In the genomic region with DNA sequence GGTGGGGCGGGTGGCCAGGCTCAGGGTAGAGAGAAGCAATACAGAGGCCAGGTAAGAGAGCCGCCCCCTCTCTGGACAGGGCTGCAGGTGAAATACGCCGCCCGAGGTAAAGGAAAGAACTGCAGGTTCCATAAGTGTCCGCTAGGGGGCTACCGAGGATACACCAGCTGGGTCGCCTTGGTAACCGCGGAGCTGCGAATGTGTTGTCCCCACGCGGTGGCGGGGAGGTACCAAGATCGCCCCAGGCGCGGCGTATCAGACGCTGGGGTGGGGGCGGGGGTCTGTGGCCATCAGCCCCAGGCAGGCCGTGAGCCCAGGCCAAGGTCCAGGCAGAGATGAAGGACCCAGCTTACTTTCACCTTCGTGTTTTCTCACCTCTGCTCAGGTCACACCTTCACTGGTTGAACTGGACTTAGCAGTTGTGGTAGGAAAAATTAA, we compare ENCODE assay signal across 1 cellular context.
TF ChIP-seq lines count a peak whose summit lies in the region.

No MANE protein-coding gene starts in this region.

TF ChIP-seq in HepG2, 621 proteins besides CTCF, POLR2A, EP300 and RAD21 (continued from another document and continues in another):
- TF ChIP-seq ZBTB4 (CRISPR knock-in tag; IDR thresholded peaks at IDR 0.05; ENCODE audit: borderline replicate concordance): 0 out of 2 replicates have a peak, but pooled peaks have one; percentile 46
- peak; percentile 63 for TF ChIP-seq YEATS4 (CRISPR knock-in tag; IDR thresholded peaks at IDR 0.05; ENCODE audit: borderline replicate concordance)
- TF ChIP-seq ZNF296 (CRISPR knock-in tag; conservative IDR thresholded peaks at IDR 0.05): no peak
- TF ChIP-seq ZNF207 (IDR thresholded peaks at IDR 0.05; ENCODE audit: borderline replicate concordance): no peak
- TF ChIP-seq POLR2G (IDR thresholded peaks at IDR 0.05; ENCODE audit: low read depth, low read length): no peak
- peak; percentile 65; the same call in 1 of the 2 replicates for TF ChIP-seq FOXO1 (CRISPR knock-in tag; IDR thresholded peaks at IDR 0.05)
- TF ChIP-seq ZNF792 (CRISPR knock-in tag; IDR thresholded peaks at IDR 0.05): peak; percentile 62; the same call in 1 of the 2 replicates
- 0 out of 2 replicates have a peak, but pooled peaks have one; percentile 61 for TF ChIP-seq AFF4 (CRISPR knock-in tag; IDR thresholded peaks at IDR 0.05)
- no peak for TF ChIP-seq E2F5 (CRISPR knock-in tag; conservative IDR thresholded peaks at IDR 0.05)
- TF ChIP-seq KAT2B (IDR thresholded peaks at IDR 0.05; ENCODE audit: borderline replicate concordance, low read depth, low read length): no peak
- TF ChIP-seq DMAP1 (CRISPR knock-in tag; IDR thresholded peaks at IDR 0.05): 0 out of 2 replicates have a peak, but pooled peaks have one; percentile 32
- no peak for TF ChIP-seq PCBP1 (IDR thresholded peaks at IDR 0.05; ENCODE audit: borderline replicate concordance, low read depth, low read length)
- peak; percentile 30; the same call in 1 of the 2 replicates for TF ChIP-seq KDM6A (CRISPR knock-in tag; IDR thresholded peaks at IDR 0.05; ENCODE audit: low read depth)
- TF ChIP-seq, protein P1, sequence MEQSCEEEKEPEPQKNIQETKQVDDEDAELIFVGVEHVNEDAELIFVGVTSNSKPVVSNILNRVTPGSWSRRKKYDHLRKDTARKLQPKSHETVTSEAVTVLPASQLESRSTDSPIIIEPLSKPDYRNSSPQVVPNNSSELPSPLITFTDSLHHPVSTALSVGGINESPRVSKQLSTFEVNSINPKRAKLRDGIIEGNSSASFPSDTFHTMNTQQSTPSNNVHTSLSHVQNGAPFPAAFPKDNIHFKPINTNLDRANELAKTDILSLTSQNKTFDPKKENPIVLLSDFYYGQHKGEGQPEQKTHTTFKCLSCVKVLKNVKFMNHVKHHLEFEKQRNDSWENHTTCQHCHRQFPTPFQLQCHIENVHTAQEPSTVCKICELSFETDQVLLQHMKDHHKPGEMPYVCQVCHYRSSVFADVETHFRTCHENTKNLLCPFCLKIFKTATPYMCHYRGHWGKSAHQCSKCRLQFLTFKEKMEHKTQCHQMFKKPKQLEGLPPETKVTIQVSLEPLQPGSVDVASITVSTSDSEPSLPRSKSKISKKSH (CRISPR knock-in tag; IDR thresholded peaks at IDR 0.05; ENCODE audit: borderline replicate concordance): peak; percentile 43; the same call in 1 of the 2 replicates
- TF ChIP-seq BRCA1 (CRISPR knock-in tag; IDR thresholded peaks at IDR 0.05): no peak
- peak; percentile 96; the same call in 2 of the 3 replicates for TF ChIP-seq MXI1 (IDR thresholded peaks at IDR 0.05; ENCODE audit: borderline replicate concordance, low read depth, low read length)
- TF ChIP-seq ZC3H13 (CRISPR knock-in tag; IDR thresholded peaks at IDR 0.05): no peak
- no peak for TF ChIP-seq CC2D1A (CRISPR knock-in tag; IDR thresholded peaks at IDR 0.05)
- TF ChIP-seq ZBTB1 (CRISPR knock-in tag; IDR thresholded peaks at IDR 0.05; ENCODE audit: borderline replicate concordance): no peak
- peak; percentile 18; the same call in 1 of the 2 replicates for TF ChIP-seq ZNF557 (CRISPR knock-in tag; IDR thresholded peaks at IDR 0.05)
- TF ChIP-seq TP53 (CRISPR knock-in tag; conservative IDR thresholded peaks at IDR 0.05): no peak
- no peak for TF ChIP-seq HNRNPK (IDR thresholded peaks at IDR 0.05; ENCODE audit: low read depth, low read length, poor library complexity, severe bottlenecking)
- no peak; the same call in 1 of the 2 replicates for TF ChIP-seq KDM4B (CRISPR knock-in tag; IDR thresholded peaks at IDR 0.05)
- no peak for TF ChIP-seq PHF20 (CRISPR knock-in tag; IDR thresholded peaks at IDR 0.05)
- TF ChIP-seq ZNF773 (CRISPR knock-in tag; IDR thresholded peaks at IDR 0.05; ENCODE audit: borderline replicate concordance): no peak
- no peak for TF ChIP-seq FLYWCH1 (CRISPR knock-in tag; IDR thresholded peaks at IDR 0.05)
- TF ChIP-seq, protein P2, sequence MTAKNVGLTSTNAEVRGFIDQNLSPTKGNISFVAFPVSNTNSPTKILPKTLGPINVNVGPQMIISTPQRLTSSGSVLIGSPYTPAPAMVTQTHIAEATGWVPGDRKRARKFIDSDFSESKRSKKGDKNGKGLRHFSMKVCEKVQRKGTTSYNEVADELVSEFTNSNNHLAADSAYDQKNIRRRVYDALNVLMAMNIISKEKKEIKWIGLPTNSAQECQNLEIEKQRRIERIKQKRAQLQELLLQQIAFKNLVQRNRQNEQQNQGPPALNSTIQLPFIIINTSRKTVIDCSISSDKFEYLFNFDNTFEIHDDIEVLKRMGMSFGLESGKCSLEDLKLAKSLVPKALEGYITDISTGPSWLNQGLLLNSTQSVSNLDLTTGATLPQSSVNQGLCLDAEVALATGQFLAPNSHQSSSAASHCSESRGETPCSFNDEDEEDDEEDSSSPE (CRISPR knock-in tag; IDR thresholded peaks at IDR 0.05): peak; percentile 74
- TF ChIP-seq ZNF788 (CRISPR knock-in tag; IDR thresholded peaks at IDR 0.05; ENCODE audit: borderline replicate concordance): peak; percentile 64; the same call in 1 of the 2 replicates
- TF ChIP-seq RBM39 (IDR thresholded peaks at IDR 0.05; ENCODE audit: low read depth, low read length, poor library complexity, severe bottlenecking): peak; percentile 67
- TF ChIP-seq KLF6 (CRISPR knock-in tag; IDR thresholded peaks at IDR 0.05): peak; percentile 79
- peak; percentile 42; the same call in 1 of the 2 replicates for TF ChIP-seq MEF2D (CRISPR knock-in tag; IDR thresholded peaks at IDR 0.05)
- TF ChIP-seq PHF8 (CRISPR knock-in tag; IDR thresholded peaks at IDR 0.05): peak; percentile 36
- no peak for TF ChIP-seq ZNF484 (CRISPR knock-in tag; IDR thresholded peaks at IDR 0.05; ENCODE audit: borderline replicate concordance, low read depth)
- no peak for TF ChIP-seq SAFB2 (CRISPR knock-in tag; IDR thresholded peaks at IDR 0.05; ENCODE audit: borderline replicate concordance, low read depth)
- TF ChIP-seq TBX3 (IDR thresholded peaks at IDR 0.05; ENCODE audit: borderline replicate concordance): peak; percentile 73; the same call in 1 of the 2 replicates
- TF ChIP-seq NONO (IDR thresholded peaks at IDR 0.05): no peak
- no peak for TF ChIP-seq NONO (CRISPR knock-in tag; conservative IDR thresholded peaks at IDR 0.05)
- TF ChIP-seq, protein P3, sequence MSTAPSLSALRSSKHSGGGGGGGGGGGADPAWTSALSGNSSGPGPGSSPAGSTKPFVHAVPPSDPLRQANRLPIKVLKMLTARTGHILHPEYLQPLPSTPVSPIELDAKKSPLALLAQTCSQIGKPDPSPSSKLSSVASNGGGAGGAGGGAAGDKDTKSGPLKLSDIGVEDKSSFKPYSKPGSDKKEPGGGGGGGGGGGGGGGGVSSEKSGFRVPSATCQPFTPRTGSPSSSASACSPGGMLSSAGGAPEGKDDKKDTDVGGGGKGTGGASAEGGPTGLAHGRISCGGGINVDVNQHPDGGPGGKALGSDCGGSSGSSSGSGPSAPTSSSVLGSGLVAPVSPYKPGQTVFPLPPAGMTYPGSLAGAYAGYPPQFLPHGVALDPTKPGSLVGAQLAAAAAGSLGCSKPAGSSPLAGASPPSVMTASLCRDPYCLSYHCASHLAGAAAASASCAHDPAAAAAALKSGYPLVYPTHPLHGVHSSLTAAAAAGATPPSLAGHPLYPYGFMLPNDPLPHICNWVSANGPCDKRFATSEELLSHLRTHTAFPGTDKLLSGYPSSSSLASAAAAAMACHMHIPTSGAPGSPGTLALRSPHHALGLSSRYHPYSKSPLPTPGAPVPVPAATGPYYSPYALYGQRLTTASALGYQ (CRISPR knock-in tag; IDR thresholded peaks at IDR 0.05): 0 out of 2 replicates have a peak, but pooled peaks have one; percentile 31
- no peak for TF ChIP-seq ZFP41 (CRISPR knock-in tag; IDR thresholded peaks at IDR 0.05; ENCODE audit: borderline replicate concordance)
- TF ChIP-seq, protein P4, sequence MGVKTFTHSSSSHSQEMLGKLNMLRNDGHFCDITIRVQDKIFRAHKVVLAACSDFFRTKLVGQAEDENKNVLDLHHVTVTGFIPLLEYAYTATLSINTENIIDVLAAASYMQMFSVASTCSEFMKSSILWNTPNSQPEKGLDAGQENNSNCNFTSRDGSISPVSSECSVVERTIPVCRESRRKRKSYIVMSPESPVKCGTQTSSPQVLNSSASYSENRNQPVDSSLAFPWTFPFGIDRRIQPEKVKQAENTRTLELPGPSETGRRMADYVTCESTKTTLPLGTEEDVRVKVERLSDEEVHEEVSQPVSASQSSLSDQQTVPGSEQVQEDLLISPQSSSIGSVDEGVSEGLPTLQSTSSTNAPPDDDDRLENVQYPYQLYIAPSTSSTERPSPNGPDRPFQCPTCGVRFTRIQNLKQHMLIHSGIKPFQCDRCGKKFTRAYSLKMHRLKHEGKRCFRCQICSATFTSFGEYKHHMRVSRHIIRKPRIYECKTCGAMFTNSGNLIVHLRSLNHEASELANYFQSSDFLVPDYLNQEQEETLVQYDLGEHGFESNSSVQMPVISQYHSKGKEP (CRISPR knock-in tag; IDR thresholded peaks at IDR 0.05): no peak
- TF ChIP-seq ZNF10 (CRISPR knock-in tag; IDR thresholded peaks at IDR 0.05; ENCODE audit: borderline replicate concordance, low read depth): no peak
- TF ChIP-seq GABPB1 (CRISPR knock-in tag; IDR thresholded peaks at IDR 0.05): peak; percentile 59; the same call in 1 of the 2 replicates
- no peak for TF ChIP-seq TOE1 (CRISPR knock-in tag; IDR thresholded peaks at IDR 0.05)
- no peak for TF ChIP-seq SOX6 (IDR thresholded peaks at IDR 0.05)
- peak; percentile 37; the same call in 1 of the 2 replicates for TF ChIP-seq SOX6 (CRISPR knock-in tag; IDR thresholded peaks at IDR 0.05)
- TF ChIP-seq IRF2 (CRISPR knock-in tag; IDR thresholded peaks at IDR 0.05): peak; percentile 67
- no peak for TF ChIP-seq DNMT3B (CRISPR knock-in tag; conservative IDR thresholded peaks at IDR 0.05)
- no peak for TF ChIP-seq NCOA1 (CRISPR knock-in tag; IDR thresholded peaks at IDR 0.05)
- TF ChIP-seq MEIS2 (CRISPR knock-in tag; IDR thresholded peaks at IDR 0.05): peak; percentile 30; the same call in 1 of the 2 replicates
